9 cellular contexts compared by ENCODE assay signal in genomic region chr10:12844796-12845524, GRCh38.
A peak's percentile ranks its signal among the peaks of the same experiment; 100 is the strongest.
DNase-seq lines count a peak whose midpoint lies in the region; ATAC-seq, FAIRE-seq and TF ChIP-seq lines count a peak whose summit lies in the region.
"Had no signal": no experiment of that assay in that cellular context is flagged by ENCODE, and none has a peak within 500 bp of the region (broad histone marks: within the 10 kb centered on the region; RNA-seq: fewer than 3 reads in every experiment).

No MANE protein-coding gene starts in this region.

- peak overlapping the region; percentile 48 to 69 for H3K27ac ChIP-seq in breast epithelium
- H3K27ac ChIP-seq in temporal lobe (ENCODE audit: low read depth, low read length): peak overlapping the region; percentile 48

- peak overlapping the region in 2 of 3 donors; percentile 15 to 34 for H3K4me3 ChIP-seq in breast epithelium

- intact Hi-C loops in breast epithelium (cut with DNase I; ENCODE audit: low total_unique reads): no loop called here

- peak; percentile 17 for DNase-seq in HS-27A (ENCODE audit: low read depth)
- DNase-seq in breast epithelium (ENCODE audit: low spot score in 2 of 2): peak in 1 of 2 donors; percentile 26
- DNase-seq in left kidney (ENCODE audit: low read depth, low spot score): peak; percentile 90
- no peak for DNase-seq in GM19240 (ENCODE audit: insufficient read length, low spot score)
- no peak for DNase-seq in GM12891 (ENCODE audit: insufficient read length, low spot score)
- no peak for DNase-seq in NOMO-1 treated with DMSO at 0.1 percent for 48 hours (lab: John Stamatoyannopoulos, UW; ENCODE audit: unreplicated experiment)
- DNase-seq: activated effector memory CD4-positive, alpha-beta T cell treated with Interleukin-2 at 50 U/mL for 16 hours had no signal

- H3K27me3 ChIP-seq in breast epithelium: no peaks in the 10 kb centered on the region

- no peak for FAIRE-seq in GM12891 (lab: Jason Lieb, UNC)

- no peaks in the 10 kb centered on the region for H3K9me3 ChIP-seq in breast epithelium

- H3K4me1 ChIP-seq in breast epithelium: peaks cover 7 to 9% of the 10 kb centered on the region in 2 donors

- TF ChIP-seq POLR2A in breast epithelium (IDR thresholded peaks at IDR 0.05): no peak
- no peak for TF ChIP-seq POLR2A in GM12891 (IDR thresholded peaks at IDR 0.05; ENCODE audit: low read depth, low read length)

- H3K36me3 ChIP-seq in breast epithelium: no peaks in the 10 kb centered on the region

- no peak for TF ChIP-seq CTCF in breast epithelium (IDR thresholded peaks at IDR 0.05)

- no peak for ATAC-seq in HG02642 (IDR thresholded peaks at IDR 0.05; ENCODE audit: poor library complexity, unreplicated experiment)

TF ChIP-seq in GM12891, 5 proteins besides CTCF, POLR2A, EP300 and RAD21:
- no peak for TF ChIP-seq TAF1 (IDR thresholded peaks at IDR 0.05; ENCODE audit: low read depth, low read length)
- no peak for TF ChIP-seq POU2F2 (IDR thresholded peaks at IDR 0.05; ENCODE audit: low read depth, low read length)
- TF ChIP-seq POLR2AphosphoS5 (IDR thresholded peaks at IDR 0.05; ENCODE audit: low read depth, low read length): no peak
- no peak for TF ChIP-seq PAX5 (IDR thresholded peaks at IDR 0.05; ENCODE audit: insufficient read depth, low read length, severe bottlenecking)
- TF ChIP-seq SPI1 (IDR thresholded peaks at IDR 0.05; ENCODE audit: low read depth, low read length): no peak
TF ChIP-seq in GM12891: peak in this region for 0.

Comparison
In these comparisons a context has a peak if more than half of its experiments do, and no peak if none do; other contexts are left out.
1. DNase-seq: peak in HS-27A (single experiment) and left kidney (single experiment); none in GM19240 (single experiment), GM12891 (single experiment) and NOMO-1 treated with DMSO at 0.1 percent for 48 hours (single experiment).